In the genomic region with DNA sequence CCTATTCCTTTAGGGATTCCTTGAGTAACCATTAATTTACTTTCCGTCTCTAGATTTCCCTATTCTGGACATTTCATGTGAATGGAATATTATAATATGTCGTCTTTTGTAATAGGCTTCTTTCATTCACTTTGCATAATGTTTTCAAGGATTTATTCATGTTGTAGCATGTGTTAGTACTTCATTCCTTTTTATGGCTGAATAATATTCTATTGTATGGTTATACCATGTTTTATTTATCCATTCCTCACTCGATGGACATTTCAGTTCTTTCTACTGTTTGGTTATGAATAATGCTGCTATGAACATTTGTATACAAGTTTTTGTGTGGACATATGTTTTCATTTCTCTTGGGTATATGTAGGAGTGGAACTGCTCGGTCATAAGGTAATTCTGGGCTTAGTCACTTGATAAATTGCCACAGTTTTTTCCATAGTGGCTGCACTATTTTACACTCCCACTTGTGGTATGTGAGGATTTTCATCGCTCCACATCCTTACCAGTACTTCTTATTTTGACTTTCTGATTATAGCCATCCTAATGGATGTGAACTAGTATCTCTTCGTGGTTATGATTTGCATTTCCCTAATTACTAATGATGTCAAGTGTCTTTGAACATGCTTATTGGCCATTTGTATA, we compare ENCODE assay signal across 17 cellular contexts.
DNase-seq lines count a peak whose midpoint lies in the region; ATAC-seq and TF ChIP-seq lines count a peak whose summit lies in the region.
"Had no signal": no experiment of that assay in that cellular context is flagged by ENCODE, and none has a peak within 500 bp of the region (broad histone marks: within the 10 kb centered on the region; RNA-seq: fewer than 3 reads in every experiment).

No MANE protein-coding gene starts in this region.

- peaks cover 27% of the 10 kb centered on the region for H3K4me1 ChIP-seq in adipocyte (ENCODE audit: control insufficient read depth, insufficient read depth, low read length)
- peaks cover 0 to 16% (median 6%) of the 10 kb centered on the region in 5 donors for H3K4me1 ChIP-seq in subcutaneous abdominal adipose tissue (ENCODE audit: control insufficient read depth in 5 of 5, insufficient read depth in 5 of 5, low read length in 5 of 5)
- H3K4me1 ChIP-seq: SJCRH30 had no signal

- H3K9me3 ChIP-seq in adipocyte (ENCODE audit: control insufficient read depth, low read length): no peaks in the 10 kb centered on the region
- no peaks in the 10 kb centered on the region for H3K9me3 ChIP-seq in subcutaneous abdominal adipose tissue (ENCODE audit: control insufficient read depth in 5 of 5, low read length in 5 of 5)
- H3K9me3 ChIP-seq: body of pancreas, SJCRH30 had no signal

- no peaks in the 10 kb centered on the region for H3K27me3 ChIP-seq in adipocyte (replicated peaks; ENCODE audit: control insufficient read depth, insufficient read depth, low read length)
- H3K27me3 ChIP-seq in subcutaneous abdominal adipose tissue (ENCODE audit: control insufficient read depth in 5 of 5, insufficient read depth in 4 of 5, low read length in 5 of 5): no peaks in the 10 kb centered on the region
- H3K27me3 ChIP-seq: body of pancreas, SJCRH30 had no signal

- H3K4me1 Mint-ChIP-seq in activated naive CD4-positive, alpha-beta T cell treated with anti-CD3 and anti-CD28 coated beads, Interleukin-2, amount 50 U/mL, for 24 hours: peaks cover 68% of the 10 kb centered on the region

- H3K27ac Mint-ChIP-seq in activated naive CD4-positive, alpha-beta T cell treated with anti-CD3 and anti-CD28 coated beads, Interleukin-2, amount 50 U/mL, for 24 hours: peak overlapping the region; percentile 27

- H3K27ac ChIP-seq in subcutaneous abdominal adipose tissue (ENCODE audit: low read depth, low read length): peak overlapping the region; percentile 85
- H3K27ac ChIP-seq: body of pancreas, SJCRH30 had no signal

- DNase-seq in activated naive CD4-positive, alpha-beta T cell treated with Interleukin-2 at 50 U/mL for 16 hours: no peak
- DNase-seq in adipocyte (ENCODE audit: low read depth) (peak; percentile 50), fibroblast of pulmonary artery (ENCODE audit: low read depth) (peak; percentile 69)
- DNase-seq: activated CD4-positive, alpha-beta T cell treated with anti-CD3 and anti-CD28 coated beads for 4 hours; body of pancreas; left colon; NCI-H1694; NCI-H446 treated with DMSO at 0.1 percent for 48 hours; posterior cingulate gyrus; SJCRH30; stimulated activated naive CD4-positive, alpha-beta T cell; T-helper 9 cell had no signal

- H3K36me3 ChIP-seq in adipocyte (ENCODE audit: control insufficient read depth, insufficient read depth, low read length, severe bottlenecking) (no peaks in the 10 kb centered on the region), subcutaneous abdominal adipose tissue (ENCODE audit: control insufficient read depth in 5 of 5, insufficient read depth in 5 of 5, low read length in 5 of 5) (peaks cover 0 to 1% (median 0%) of the 10 kb centered on the region in 5 donors)
- H3K36me3 ChIP-seq: SJCRH30 had no signal

- H3K9me3 Mint-ChIP-seq in activated naive CD4-positive, alpha-beta T cell treated with anti-CD3 and anti-CD28 coated beads, Interleukin-2, amount 50 U/mL, for 24 hours: peaks cover 5% of the 10 kb centered on the region

- TF ChIP-seq CTCF in fibroblast of pulmonary artery (IDR thresholded peaks at IDR 0.05; ENCODE audit: low read length, missing control alignments): no peak

- H3K36me3 Mint-ChIP-seq in activated naive CD4-positive, alpha-beta T cell treated with anti-CD3 and anti-CD28 coated beads, Interleukin-2, amount 50 U/mL, for 24 hours: peaks cover 14% of the 10 kb centered on the region

- H3K4me3 ChIP-seq in adipocyte (ENCODE audit: low read length) (no peak overlapping the region), fibroblast of pulmonary artery (replicated peaks; ENCODE audit: low read depth, low read length) (no peak overlapping the region), subcutaneous abdominal adipose tissue (ENCODE audit: low read depth in 1 of 5, low read length in 5 of 5) (no peak overlapping the region)
- H3K4me3 ChIP-seq: body of pancreas, SJCRH30 had no signal

- H3K4me3 Mint-ChIP-seq in activated naive CD4-positive, alpha-beta T cell treated with anti-CD3 and anti-CD28 coated beads, Interleukin-2, amount 50 U/mL, for 24 hours: peak overlapping the region; percentile 34

- no peaks in the 10 kb centered on the region for H3K27me3 Mint-ChIP-seq in activated naive CD4-positive, alpha-beta T cell treated with anti-CD3 and anti-CD28 coated beads, Interleukin-2, amount 50 U/mL, for 24 hours

- no peak overlapping the region for H3K9ac ChIP-seq in adipocyte (ENCODE audit: low read length)
- peak overlapping the region in 1 of 5 donors; percentile 10 for H3K9ac ChIP-seq in subcutaneous abdominal adipose tissue (ENCODE audit: low read length in 5 of 5)

- ATAC-seq in HG02678 (IDR thresholded peaks at IDR 0.05; ENCODE audit: unreplicated experiment) (no peak), HG03025 (IDR thresholded peaks at IDR 0.05; ENCODE audit: low FRiP score, unreplicated experiment) (no peak), GM21737 (IDR thresholded peaks at IDR 0.05; ENCODE audit: unreplicated experiment) (no peak)
- ATAC-seq: body of pancreas, left colon had no signal
